ENCODE assay signal across 15 cellular contexts in the genomic region with DNA sequence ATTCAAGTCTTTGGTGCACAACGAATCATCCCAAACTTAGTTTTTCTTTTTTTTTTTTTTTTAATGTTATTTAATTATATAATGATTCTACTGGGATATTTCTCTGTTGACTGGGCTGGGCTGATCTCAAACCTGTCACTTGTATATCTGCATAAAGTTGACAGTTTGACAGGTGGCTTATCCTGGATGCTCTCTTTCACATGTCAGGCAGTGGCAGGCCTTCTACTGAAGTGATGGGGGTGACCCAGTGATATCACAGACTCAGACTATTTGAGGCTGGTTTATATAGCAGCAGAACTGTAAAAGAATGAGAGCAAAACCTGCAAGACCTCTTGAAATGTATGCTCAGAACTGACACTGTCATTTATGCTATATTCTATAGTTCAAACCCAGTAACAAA.
DNase-seq lines count a peak whose midpoint lies in the region; ATAC-seq and TF ChIP-seq lines count a peak whose summit lies in the region.
"Had no signal": no experiment of that assay in that cellular context is flagged by ENCODE, and none has a peak within 500 bp of the region (broad histone marks: within the 10 kb centered on the region; RNA-seq: fewer than 3 reads in every experiment).

No MANE protein-coding gene starts in this region.

- H3K4me3 ChIP-seq in KMS-11 (IDR thresholded peaks at IDR 0.05; ENCODE audit: insufficient read depth, low read depth, low read length) = no peak overlapping the region
- no peak overlapping the region for H3K4me3 ChIP-seq in OCI-LY1 (ENCODE audit: low read depth, low read length, poor library complexity, severe bottlenecking)
- H3K4me3 ChIP-seq: A549; BLaER1 treated with 17β-estradiol and CSF1 and Interleukin-3, amounts not matched to agents 10 nM and 100 nM had no signal

- H3K36me3 ChIP-seq in KMS-11 (ENCODE audit: insufficient read depth) (no peaks in the 10 kb centered on the region), OCI-LY1 (ENCODE audit: insufficient read depth, low read length) (no peaks in the 10 kb centered on the region)
- H3K36me3 ChIP-seq: BLaER1 treated with 17β-estradiol and CSF1 and Interleukin-3, amounts not matched to agents 10 nM and 100 nM had no signal

- H2AFZ ChIP-seq in KMS-11 (ENCODE audit: low read depth) (peak overlapping the region; percentile 4; the same call in 1 of the 2 replicates), OCI-LY1 (ENCODE audit: low read length) (no peak overlapping the region)

- no peaks in the 10 kb centered on the region for H3K9me2 ChIP-seq in OCI-LY1 (ENCODE audit: low read depth, low read length)

- H4K20me1 ChIP-seq in KMS-11 (ENCODE audit: insufficient read depth) = no peaks in the 10 kb centered on the region
- H4K20me1 ChIP-seq in OCI-LY1 (ENCODE audit: insufficient read depth, low read length) = no peaks in the 10 kb centered on the region
- H4K20me1 ChIP-seq: BLaER1 treated with 17β-estradiol and CSF1 and Interleukin-3, amounts not matched to agents 10 nM and 100 nM had no signal

- H3K9me3 ChIP-seq in OCI-LY1 (ENCODE audit: low read length) = no peaks in the 10 kb centered on the region
- H3K9me3 ChIP-seq: A549, Caco-2 had no signal

- H3K27me3 ChIP-seq in KMS-11 (ENCODE audit: insufficient read depth, low read depth) (no peaks in the 10 kb centered on the region), OCI-LY1 (ENCODE audit: insufficient read depth, low read length) (no peaks in the 10 kb centered on the region)
- H3K27me3 ChIP-seq: BLaER1 treated with 17β-estradiol and CSF1 and Interleukin-3, amounts not matched to agents 10 nM and 100 nM had no signal

- H3K9ac ChIP-seq in KMS-11 (peak overlapping the region; percentile 17; the same call in 1 of the 2 replicates), OCI-LY1 (ENCODE audit: low read length) (no peak overlapping the region)
- H3K9ac ChIP-seq: BLaER1 treated with 17β-estradiol and CSF1 and Interleukin-3, amounts not matched to agents 10 nM and 100 nM had no signal

- peak overlapping the region; percentile 68 for H3K4me2 ChIP-seq in KMS-11
- no peak overlapping the region for H3K4me2 ChIP-seq in OCI-LY1 (ENCODE audit: low read length)
- H3K4me2 ChIP-seq: A549; BLaER1 treated with 17β-estradiol and CSF1 and Interleukin-3, amounts not matched to agents 10 nM and 100 nM had no signal

- H3K79me2 ChIP-seq in KMS-11 (ENCODE audit: insufficient read depth, low read depth) = no peaks in the 10 kb centered on the region
- no peaks in the 10 kb centered on the region for H3K79me2 ChIP-seq in OCI-LY1 (ENCODE audit: insufficient read depth, low read length)

- ATAC-seq in GM18870 (IDR thresholded peaks at IDR 0.05; ENCODE audit: unreplicated experiment) = no peak
- ATAC-seq: A549; CD8-positive, alpha-beta T cell had no signal

- H3K4me1 ChIP-seq in KMS-11 (ENCODE audit: low read depth, poor library complexity, severe bottlenecking) = peaks cover 71% of the 10 kb centered on the region
- no peaks in the 10 kb centered on the region for H3K4me1 ChIP-seq in OCI-LY1 (ENCODE audit: insufficient read depth, low read length, severe bottlenecking)
- H3K4me1 ChIP-seq: A549; BLaER1 treated with 17β-estradiol and CSF1 and Interleukin-3, amounts not matched to agents 10 nM and 100 nM; Caco-2 had no signal

- peak overlapping the region; percentile 94 for H3K27ac ChIP-seq in KMS-11
- H3K27ac ChIP-seq in OCI-LY1 (ENCODE audit: low read depth, low read length, poor library complexity, severe bottlenecking) = peak overlapping the region; percentile 46
- H3K27ac ChIP-seq: A549; BLaER1 treated with 17β-estradiol and CSF1 and Interleukin-3, amounts not matched to agents 10 nM and 100 nM; C4-2B had no signal

- no peaks in the 10 kb centered on the region for H3F3A ChIP-seq in OCI-LY1 (ENCODE audit: insufficient read depth, low read length)

- DNase-seq in NCI-H2171 treated with DMSO at 0.1 percent for 48 hours (lab: John Stamatoyannopoulos, UW) (no peak), NCI-H748 (lab: John Stamatoyannopoulos, UW; ENCODE audit: unreplicated experiment) (no peak)
- DNase-seq: AML-193; Caco-2; Calu3; CD4-positive, alpha-beta T cell; CD8-positive, alpha-beta T cell; DMS79 treated with DMSO at 0.1 percent for 48 hours; GF-D8 had no signal

- TF ChIP-seq CTCF in KMS-11 (conservative IDR thresholded peaks at IDR 0.05; ENCODE audit: low read depth, low read length) (no peak), OCI-LY1 (IDR thresholded peaks at IDR 0.05; ENCODE audit: low read length) (no peak)
